5 cellular contexts compared by ENCODE assay signal in genomic region chr10:37496061-37496460, GRCh38.
"Had no signal": no experiment of that assay in that cellular context is flagged by ENCODE, and none has a peak within 500 bp of the region (broad histone marks: within the 10 kb centered on the region; RNA-seq: fewer than 3 reads in every experiment).

No MANE protein-coding gene starts in this region.

- H3K4me1 Mint-ChIP-seq: GM23338, H9, IgD-negative memory B cell had no signal

- DNase-seq: H9, HCEC 1CT had no signal

- H2AFZ ChIP-seq: GM23338 had no signal

- H3K27ac Mint-ChIP-seq: GM23338, H9, IgD-negative memory B cell had no signal

- H3K4me3 ChIP-seq: GM23338 had no signal

- H3K4me3 Mint-ChIP-seq: GM23338, H9, IgD-negative memory B cell had no signal

- H3K27ac ChIP-seq: HL-60 had no signal

- H3K27me3 Mint-ChIP-seq: IgD-negative memory B cell had no signal

- H3K4me2 ChIP-seq: GM23338 had no signal

- H3K36me3 Mint-ChIP-seq: IgD-negative memory B cell had no signal

- ATAC-seq: GM23338 had no signal
